Comparison of ENCODE assay signal across 8 cellular contexts in genomic region chr4:73589261-73589847, GRCh38. TPM values are rescaled to one million over a fixed set of nuclear protein-coding genes. Genes with fewer than 3 reads are reported as not detected.
DNase-seq lines count a peak whose midpoint lies in the region; ATAC-seq lines count a peak whose summit lies in the region.

No MANE protein-coding gene starts in this region.

- DNase-seq in SK-N-DZ (ENCODE audit: low spot score) = peak; percentile 62
- DNase-seq in skeletal muscle cell (ENCODE audit: low read depth) = peak; percentile 62
- DNase-seq in aorta = no peak
- DNase-seq in activated CD4-positive, alpha-beta memory T cell treated with anti-CD3 and anti-CD28 coated beads for 36 hours = no peak
- no peak for DNase-seq in NCI-H2196 (lab: John Stamatoyannopoulos, UW; ENCODE audit: unreplicated experiment)
- DNase-seq in amygdala (lab: John Stamatoyannopoulos, UW) = no peak

- no peaks in the 10 kb centered on the region for H3K4me1 Mint-ChIP-seq in activated CD4-positive, alpha-beta memory T cell treated with anti-CD3 and anti-CD28 coated beads for 36 hours (ENCODE audit: low read depth)

- peak; percentile 21 for ATAC-seq in GM19397 (IDR thresholded peaks at IDR 0.05; ENCODE audit: unreplicated experiment)
- ATAC-seq in HG03039 (IDR thresholded peaks at IDR 0.05; ENCODE audit: unreplicated experiment) = peak; percentile 22
- no peak for ATAC-seq in aorta (ENCODE audit: low FRiP score)

- no peak overlapping the region for H3K4me3 ChIP-seq in skeletal muscle cell (ENCODE audit: low read depth, low read length)
- no peak overlapping the region for H3K4me3 ChIP-seq in aorta (ENCODE audit: low read length in 2 of 2)

- no peaks in the 10 kb centered on the region for H3K27me3 Mint-ChIP-seq in activated CD4-positive, alpha-beta memory T cell treated with anti-CD3 and anti-CD28 coated beads for 36 hours

- no peaks in the 10 kb centered on the region for H3K9me3 Mint-ChIP-seq in activated CD4-positive, alpha-beta memory T cell treated with anti-CD3 and anti-CD28 coated beads for 36 hours

- no peaks in the 10 kb centered on the region for H3K27me3 ChIP-seq in aorta (ENCODE audit: control insufficient read depth in 1 of 2, insufficient read depth in 2 of 2, low read length in 1 of 2)

- POLR2A ChIA-PET in activated CD4-positive, alpha-beta memory T cell treated with anti-CD3 and anti-CD28 coated beads for 36 hours (lab: Charles Lee) = no interaction called here

- H3K27ac Mint-ChIP-seq in activated CD4-positive, alpha-beta memory T cell treated with anti-CD3 and anti-CD28 coated beads for 36 hours = no peak overlapping the region

- WGBS in aorta, 2 donors = 73 to 80% methylated on average over 4 of the region's 4 CpGs

- no peak overlapping the region for H3K27ac ChIP-seq in aorta (ENCODE audit: low read depth in 1 of 2, low read length in 2 of 2)

- no peaks in the 10 kb centered on the region for H3K4me1 ChIP-seq in aorta (ENCODE audit: control insufficient read depth in 1 of 2, insufficient read depth in 2 of 2, low read length in 2 of 2)

- CTCF ChIA-PET in activated CD4-positive, alpha-beta memory T cell treated with anti-CD3 and anti-CD28 coated beads for 36 hours (lab: Charles Lee) = no interaction called here

- no peak overlapping the region for H3K4me3 Mint-ChIP-seq in activated CD4-positive, alpha-beta memory T cell treated with anti-CD3 and anti-CD28 coated beads for 36 hours

- H3K36me3 ChIP-seq in aorta (ENCODE audit: control insufficient read depth in 1 of 2, insufficient read depth in 2 of 2, low read length in 1 of 2) = no peaks in the 10 kb centered on the region

- no peaks in the 10 kb centered on the region for H3K36me3 Mint-ChIP-seq in activated CD4-positive, alpha-beta memory T cell treated with anti-CD3 and anti-CD28 coated beads for 36 hours

- H3K9me3 ChIP-seq in aorta (ENCODE audit: control insufficient read depth, low read length) = no peaks in the 10 kb centered on the region

- intact Hi-C loops in aorta (cut with DNase I) = no loop called here
- intact Hi-C loops in activated CD4-positive, alpha-beta memory T cell treated with anti-CD3 and anti-CD28 coated beads for 36 hours (cut with micrococcal nuclease) = no loop called here

RNA-seq across cellular contexts. Expression of gene RASSF6, which starts 30.9 kb away (rescaled TPM):
- polyA plus RNA-seq in SK-N-DZ (2014; cell fraction: cytosol; rRNA removed) = 0.51 and 1.1 TPM in 2 replicates
- 0.17 and 1.9 TPM in 2 replicates for polyA plus RNA-seq in SK-N-DZ (2014; cell fraction: nucleus; rRNA removed)
- not detected for total RNA-seq in aorta
- polyA plus RNA-seq in aorta = 1 to 10 TPM in 1 of 2 donors, not detected in 1; 3.0 TPM
- total RNA-seq in activated CD4-positive, alpha-beta memory T cell treated with anti-CD3 and anti-CD28 coated beads for 36 hours = not detected

Comparison
In these comparisons a context has a peak if more than half of its experiments do, and no peak if none do; other contexts are left out.
1. DNase-seq: peak in SK-N-DZ (single experiment) and skeletal muscle cell (single experiment); none in aorta (0 of 2), activated CD4-positive, alpha-beta memory T cell treated with anti-CD3 and anti-CD28 coated beads for 36 hours (single experiment), NCI-H2196 (single experiment) and amygdala (0 of 56).